8 cellular contexts compared by ENCODE assay signal in the genomic region with DNA sequence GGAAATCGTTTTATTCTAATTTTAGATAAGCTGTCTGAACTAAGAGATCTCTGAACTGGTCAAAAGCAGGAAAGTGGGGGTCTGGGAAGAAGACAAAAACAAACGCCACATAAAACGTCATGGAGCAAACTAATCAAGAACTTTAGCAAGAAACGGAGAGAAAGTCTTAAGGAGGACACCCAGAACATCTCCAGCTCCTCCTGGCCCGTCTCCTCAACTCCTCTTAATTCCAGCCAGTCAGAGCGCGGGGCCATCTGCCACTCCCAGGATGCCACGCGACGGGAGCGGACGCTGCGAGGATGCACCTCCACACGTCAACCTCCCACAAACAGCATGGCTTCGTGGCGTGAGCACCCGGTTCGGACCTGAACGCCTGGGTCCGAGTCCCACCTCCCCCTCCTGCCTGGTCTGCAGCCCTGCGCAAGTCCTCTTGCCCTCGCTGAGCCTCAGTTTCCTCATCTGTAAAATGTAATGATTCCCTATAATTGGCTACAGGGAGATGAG. TPM values are rescaled to one million over a fixed set of nuclear protein-coding genes. Genes with fewer than 3 reads are reported as not detected.
DNase-seq lines count a peak whose midpoint lies in the region; ATAC-seq, FAIRE-seq and TF ChIP-seq lines count a peak whose summit lies in the region.

No MANE protein-coding gene starts in this region.

- DNase-seq in D721Med (ENCODE audit: insufficient read length, low spot score): peak; percentile 75
- DNase-seq in GOT3 (lab: John Stamatoyannopoulos, UW): peak; percentile 33
- DNase-seq in NCI-H1436 (lab: John Stamatoyannopoulos, UW): peak; percentile 42
- DNase-seq in T-helper 1 cell: peak; percentile 42 to 78 (median 60)
- DNase-seq in amniotic epithelial cell (ENCODE audit: low read depth): peak; percentile 74
- peak; percentile 87 for DNase-seq in left cardiac atrium
- DNase-seq in posterior cingulate gyrus: peak; percentile 63 to 97 (median 84)
- DNase-seq in ureter (ENCODE audit: low spot score): peak; percentile 81

- intact Hi-C loops in left cardiac atrium (cut with DNase I): loop anchor here in 1 of 2 donors (10.0 kb wide), 1 partner anchor 47 kb away; no protein-coding TSS in a partner anchor
- intact Hi-C loops in posterior cingulate gyrus (cut with DNase I): loop anchor here (2.0 to 5.0 kb wide), 3 partner anchors 35 to 50 kb away; a partner anchor contains a TSS

- TF ChIP-seq CTCF in D721Med (IDR thresholded peaks at IDR 0.05; ENCODE audit: insufficient read depth, missing control alignments): no peak

- FAIRE-seq in D721Med (lab: Jason Lieb, UNC): no peak

- ATAC-seq in left cardiac atrium: peak; percentile 28 to 65

RNA-seq across cellular contexts. Expression of a gene that starts 0.6 kb away (rescaled TPM):
- total RNA-seq in left cardiac atrium: 10 to 100 TPM; 31.9 to 34.0 TPM
- total RNA-seq in ureter: 71.5 TPM

RNA-seq across cellular contexts. Expression of a gene that starts 1.1 kb away (rescaled TPM):
- total RNA-seq in left cardiac atrium: 10 to 100 TPM; 22.6 to 23.7 TPM
- 6.2 TPM for total RNA-seq in ureter

RNA-seq across cellular contexts. Expression of a gene that starts 51.6 kb away (rescaled TPM):
- total RNA-seq in left cardiac atrium (10 to 100 TPM; 26.2 to 26.5 TPM), ureter (34.0 TPM)

RNA-seq across cellular contexts. Expression of a gene that starts 51.8 kb away (rescaled TPM):
- total RNA-seq in left cardiac atrium: 10 to 100 TPM; 16.6 to 18.6 TPM
- total RNA-seq in ureter: 41.2 TPM

Comparison
In these comparisons a context has a peak if more than half of its experiments do, and no peak if none do; other contexts are left out.
1. Peak in every context shown above with its lines: DNase-seq and ATAC-seq.
2. DNase-seq: peak in every context shown above with its lines; median percentile 87 in left cardiac atrium; 84 in posterior cingulate gyrus; 81 in ureter; 75 in D721Med; 74 in amniotic epithelial cell; 60 in T-helper 1 cell; 42 in NCI-H1436; 33 in GOT3.